In the genomic region with DNA sequence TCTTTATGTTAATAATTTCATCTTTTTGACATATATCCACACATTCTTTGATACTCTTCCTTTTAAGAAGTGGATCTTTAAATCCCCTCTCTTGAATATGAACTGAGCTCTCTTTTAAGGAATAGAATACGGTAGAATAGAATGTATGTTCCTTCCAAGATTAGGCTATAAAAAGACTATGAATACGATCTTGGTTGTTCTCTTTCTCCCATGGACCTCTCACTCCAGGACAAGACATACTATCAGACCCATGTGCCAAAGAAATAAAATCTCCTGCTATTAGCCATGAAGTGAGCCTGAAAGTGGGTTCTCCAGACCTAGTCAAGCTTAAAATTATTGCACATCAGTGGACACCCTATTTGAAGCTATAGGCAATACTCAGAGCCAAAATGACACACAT, we compare ENCODE assay signal across 29 cellular contexts.
DNase-seq lines count a peak whose midpoint lies in the region; ATAC-seq and TF ChIP-seq lines count a peak whose summit lies in the region.
"Had no signal": no experiment of that assay in that cellular context is flagged by ENCODE, and none has a peak within 500 bp of the region (broad histone marks: within the 10 kb centered on the region; RNA-seq: fewer than 3 reads in every experiment).

No MANE protein-coding gene starts in this region.

- H3K36me3 ChIP-seq in neuronal stem cell (replicated peaks in 1 of 2; ENCODE audit: control insufficient read depth in 2 of 2, insufficient read depth in 2 of 2, low read length in 2 of 2), result no peaks in the 10 kb centered on the region
- no peaks in the 10 kb centered on the region for H3K36me3 ChIP-seq in gastrocnemius medialis
- H3K36me3 ChIP-seq in stomach, result no peaks in the 10 kb centered on the region
- H3K36me3 ChIP-seq: BE2C; BLaER1; BLaER1 treated with 17β-estradiol and CSF1 and Interleukin-3, amounts not matched to agents 10 nM and 100 nM had no signal

- no peak for DNase-seq in neuronal stem cell (ENCODE audit: low spot score)
- DNase-seq in gastrocnemius medialis, result no peak
- DNase-seq in stomach, result no peak
- DNase-seq: 8988T; ACHN; AML-193; BE2C; C1 segment of cervical spinal cord; Caco-2; Calu3; CD4-positive, alpha-beta memory T cell; CD4-positive, alpha-beta T cell; CD4-positive, CD25-positive, alpha-beta regulatory T cell; CD8-positive, alpha-beta memory T cell; CD8-positive, alpha-beta T cell; COR-L47; DMS 273 treated with DMSO at 0.1 percent for 48 hours; DMS153; DMS53; DMS79; DMS79 treated with DMSO at 0.1 percent for 48 hours; DND-41; EL had no signal

- H4K8ac ChIP-seq in neuronal stem cell (ENCODE audit: low read depth, low read length), result no peak overlapping the region

- H3K27me3 ChIP-seq in neuronal stem cell (ENCODE audit: control insufficient read depth in 3 of 3, insufficient read depth in 3 of 3, low read depth in 1 of 3, low read length in 3 of 3), result no peaks in the 10 kb centered on the region
- H3K27me3 ChIP-seq in gastrocnemius medialis, result no peaks in the 10 kb centered on the region
- no peaks in the 10 kb centered on the region for H3K27me3 ChIP-seq in stomach
- H3K27me3 ChIP-seq: BE2C; BLaER1; BLaER1 treated with 17β-estradiol and CSF1 and Interleukin-3, amounts not matched to agents 10 nM and 100 nM had no signal

- H3K4me1 ChIP-seq in neuronal stem cell (ENCODE audit: control insufficient read depth in 2 of 2, insufficient read depth in 1 of 2, low read depth in 1 of 2, low read length in 2 of 2) (peaks cover 0 to 6% of the 10 kb centered on the region in 2 donors), gastrocnemius medialis (peaks cover 18 to 29% of the 10 kb centered on the region in 2 donors), stomach (no peaks in the 10 kb centered on the region)
- H3K4me1 ChIP-seq: A549; BE2C; BLaER1; BLaER1 treated with 17β-estradiol and CSF1 and Interleukin-3, amounts not matched to agents 10 nM and 100 nM; Caco-2 had no signal

- H3K4ac ChIP-seq in neuronal stem cell (ENCODE audit: low read length), result no peak overlapping the region

- H3K4me3 ChIP-seq in neuronal stem cell (ENCODE audit: low read length in 2 of 2), result no peak overlapping the region
- H3K4me3 ChIP-seq in gastrocnemius medialis, result no peak overlapping the region
- H3K4me3 ChIP-seq in stomach, result no peak overlapping the region
- H3K4me3 ChIP-seq: A549; BLaER1; BLaER1 treated with 17β-estradiol and CSF1 and Interleukin-3, amounts not matched to agents 10 nM and 100 nM had no signal

- no peak overlapping the region for H2BK5ac ChIP-seq in neuronal stem cell (ENCODE audit: low read length)

- intact Hi-C loops in gastrocnemius medialis (cut with DNase I; ENCODE audit: low total_unique reads), result no loop called here
- intact Hi-C loops in stomach (cut with DNase I; ENCODE audit: low total_unique reads), result no loop called here

- H3K23ac ChIP-seq in neuronal stem cell (ENCODE audit: low read depth, low read length, poor library complexity), result no peak overlapping the region

- H2BK15ac ChIP-seq in neuronal stem cell (ENCODE audit: low read length), result no peak overlapping the region

- H2BK120ac ChIP-seq in neuronal stem cell (ENCODE audit: low read depth, low read length), result no peak overlapping the region

- no CpG with 5 or more reads among the region's 2 CpGs for WGBS in neuronal stem cell (ENCODE audit: extremely low coverage in 2 of 2, insufficient read length in 2 of 2, insufficient replicate concordance in 1 of 2), 2 donors
- WGBS in stomach, 5 donors, result 82 to 93% (median 92%) methylated on average over 2 of the region's 2 CpGs

- in situ Hi-C loops in gastrocnemius medialis (cut with MboI; ENCODE audit: low sequenced_read_pairs in 4 of 4), result no loop called here

- H3K14ac ChIP-seq in neuronal stem cell (ENCODE audit: low read length), result no peak overlapping the region

- H3K79me1 ChIP-seq in neuronal stem cell (ENCODE audit: low read depth, low read length), result no peaks in the 10 kb centered on the region

- TF ChIP-seq EP300 in stomach (IDR thresholded peaks at IDR 0.05), result no peak

- peak; percentile 63 to 79 for ATAC-seq in gastrocnemius medialis
- no peak for ATAC-seq in GM21515 (IDR thresholded peaks at IDR 0.05; ENCODE audit: unreplicated experiment)
- ATAC-seq: A549; CD8-positive, alpha-beta T cell had no signal

- no peak overlapping the region for H3K9ac ChIP-seq in neuronal stem cell (ENCODE audit: low read depth, low read length, poor library complexity)
- H3K9ac ChIP-seq: BLaER1; BLaER1 treated with 17β-estradiol and CSF1 and Interleukin-3, amounts not matched to agents 10 nM and 100 nM had no signal

- H3K9me3 ChIP-seq in neuronal stem cell (replicated peaks in 1 of 2; ENCODE audit: control insufficient read depth in 2 of 2, insufficient read depth in 1 of 2, low read depth in 1 of 2, low read length in 2 of 2) (no peaks in the 10 kb centered on the region), gastrocnemius medialis (no peaks in the 10 kb centered on the region), stomach (peaks cover 0 to 3% (median 0%) of the 10 kb centered on the region in 4 donors)
- H3K9me3 ChIP-seq: A549, BE2C, BLaER1, Caco-2 had no signal

- TF ChIP-seq POLR2A in gastrocnemius medialis (IDR thresholded peaks at IDR 0.05), result no peak
- TF ChIP-seq POLR2A in stomach (IDR thresholded peaks at IDR 0.05), result no peak

- peak overlapping the region; percentile 41 for H2BK12ac ChIP-seq in neuronal stem cell (ENCODE audit: low read length)

- H3K4me2 ChIP-seq in neuronal stem cell (ENCODE audit: insufficient read depth, low read length, poor library complexity, severe bottlenecking), result no peak overlapping the region
- H3K4me2 ChIP-seq: A549; BLaER1; BLaER1 treated with 17β-estradiol and CSF1 and Interleukin-3, amounts not matched to agents 10 nM and 100 nM had no signal

- TF ChIP-seq CTCF in gastrocnemius medialis (IDR thresholded peaks at IDR 0.05 in 4 of 5, conservative IDR thresholded peaks at IDR 0.05 in 1 of 5) (no peak), stomach (IDR thresholded peaks at IDR 0.05) (no peak)

- no peak overlapping the region for H3K18ac ChIP-seq in neuronal stem cell (ENCODE audit: low read length)

- H2AK5ac ChIP-seq in neuronal stem cell (ENCODE audit: low read depth, low read length), result no peak overlapping the region

- H3K27ac ChIP-seq in neuronal stem cell (replicated peaks; ENCODE audit: low read length) (no peak overlapping the region), gastrocnemius medialis (peak overlapping the region in 3 of 4 donors; percentile 55 to 71 (median 70)), stomach (no peak overlapping the region)
- H3K27ac ChIP-seq: 22Rv1; A549; BLaER1; BLaER1 treated with 17β-estradiol and CSF1 and Interleukin-3, amounts not matched to agents 10 nM and 100 nM; C4-2B had no signal

- no peak overlapping the region for H4K91ac ChIP-seq in neuronal stem cell (ENCODE audit: low read depth, low read length, poor library complexity)

- no peak overlapping the region for H2AFZ ChIP-seq in neuronal stem cell (ENCODE audit: low read length)

Comparison
In these comparisons a context has a peak if more than half of its experiments do, and no peak if none do; other contexts are left out.
1. H3K27ac ChIP-seq: peak in gastrocnemius medialis (3 of 4); none in neuronal stem cell (single experiment) and stomach (0 of 5).